ENCODE assay signal across 21 cellular contexts in the genomic region with DNA sequence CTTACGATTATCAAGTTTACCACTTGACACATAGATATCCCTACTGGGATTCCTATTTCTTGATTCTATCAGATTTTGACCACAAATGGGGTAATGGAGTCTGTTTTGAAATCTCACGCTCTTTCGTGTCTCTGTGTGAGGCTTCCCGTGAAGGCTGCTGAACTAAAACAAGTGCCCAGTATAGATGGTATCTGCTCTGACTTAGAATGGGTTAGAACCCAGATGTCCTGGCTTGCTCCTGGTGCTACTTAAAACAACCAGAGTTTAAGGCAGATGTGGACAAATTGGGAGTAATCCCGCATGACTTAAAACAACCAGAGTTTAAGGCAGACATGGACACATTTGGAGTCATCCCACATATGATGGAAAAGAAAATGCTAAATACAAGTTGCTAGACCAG.
DNase-seq lines count a peak whose midpoint lies in the region; ATAC-seq and TF ChIP-seq lines count a peak whose summit lies in the region.
"Had no signal": no experiment of that assay in that cellular context is flagged by ENCODE, and none has a peak within 500 bp of the region (broad histone marks: within the 10 kb centered on the region; RNA-seq: fewer than 3 reads in every experiment).

No MANE protein-coding gene starts in this region.

- no peaks in the 10 kb centered on the region for H4K20me1 ChIP-seq in SK-N-SH (ENCODE audit: insufficient read depth)
- peaks cover 9% of the 10 kb centered on the region for H4K20me1 ChIP-seq in neural progenitor cell (ENCODE audit: low read depth)
- H4K20me1 ChIP-seq: BLaER1 had no signal

- H3K4me3 Mint-ChIP-seq in endodermal cell (no peak overlapping the region), neural progenitor cell (no peak overlapping the region)
- H3K4me3 Mint-ChIP-seq in stimulated activated naive CD8-positive, alpha-beta T cell treated with anti-CD3 and anti-CD28 coated beads, Interleukin-15, amount 100 ng/mL, for 72 hours: no peak overlapping the region
- no peak overlapping the region for H3K4me3 Mint-ChIP-seq in activated CD4-positive, alpha-beta T cell treated with anti-CD3 and anti-CD28 coated beads, Interleukin-2, amount 10 ng/mL, durations not matched to agents 7 days and 5 days
- H3K4me3 Mint-ChIP-seq: B cell; CD4-positive, CD25-positive, alpha-beta regulatory T cell; CD8-positive, alpha-beta memory T cell; GM23338; H9 had no signal

- H3K79me2 ChIP-seq in SK-N-SH (ENCODE audit: insufficient read depth): no peaks in the 10 kb centered on the region
- H3K79me2 ChIP-seq in neural progenitor cell (ENCODE audit: low read depth): no peaks in the 10 kb centered on the region

- no peak for DNase-seq in SK-N-SH
- DNase-seq in endodermal cell: no peak
- no peak for DNase-seq in neural progenitor cell (ENCODE audit: low spot score)
- DNase-seq in HuH-7.5 (ENCODE audit: low spot score): no peak
- no peak for DNase-seq in stimulated activated naive CD8-positive, alpha-beta T cell treated with anti-CD3 and anti-CD28 coated beads, Interleukin-15, amount 100 ng/mL, for 72 hours
- DNase-seq in activated CD4-positive, alpha-beta T cell treated with anti-CD3 and anti-CD28 coated beads, Interleukin-2, amount 10 ng/mL, durations not matched to agents 7 days and 5 days: no peak
- DNase-seq: CD4-positive, CD25-positive, alpha-beta regulatory T cell; CD8-positive, alpha-beta memory T cell; DMS 273 treated with DMSO at 0.1 percent for 48 hours; DMS79; EL; GDM1; H9 had no signal

- H3K4me1 ChIP-seq in SK-N-SH (ENCODE audit: control insufficient read depth in 1 of 2, insufficient read depth in 2 of 2, low read depth in 1 of 2, low read length in 1 of 2) (peaks cover 0 to 22% of the 10 kb centered on the region in 2 experiments; a peak in 2 of 4 replicates), endodermal cell (ENCODE audit: control insufficient read depth, insufficient read depth, low read length) (no peaks in the 10 kb centered on the region), neural progenitor cell (peaks cover 68% of the 10 kb centered on the region)
- H3K4me1 ChIP-seq: BLaER1 had no signal

- H3F3A ChIP-seq in SK-N-SH (replicated peaks; ENCODE audit: insufficient read depth) (no peaks in the 10 kb centered on the region), neural progenitor cell (ENCODE audit: low read depth) (peaks cover 39% of the 10 kb centered on the region)

- TF ChIP-seq RAD21 in SK-N-SH (IDR thresholded peaks at IDR 0.05; ENCODE audit: low read length): no peak

- no peak overlapping the region for H3K9ac ChIP-seq in SK-N-SH
- no peak overlapping the region for H3K9ac ChIP-seq in endodermal cell (ENCODE audit: extremely low read depth, low read length, poor library complexity, severe bottlenecking)
- H3K9ac ChIP-seq in neural progenitor cell: no peak overlapping the region
- H3K9ac ChIP-seq: BLaER1 had no signal

- H3K9me3 Mint-ChIP-seq in endodermal cell: no peaks in the 10 kb centered on the region
- H3K9me3 Mint-ChIP-seq in neural progenitor cell: no peaks in the 10 kb centered on the region
- H3K9me3 Mint-ChIP-seq in stimulated activated naive CD8-positive, alpha-beta T cell treated with anti-CD3 and anti-CD28 coated beads, Interleukin-15, amount 100 ng/mL, for 72 hours: no peaks in the 10 kb centered on the region
- no peaks in the 10 kb centered on the region for H3K9me3 Mint-ChIP-seq in activated CD4-positive, alpha-beta T cell treated with anti-CD3 and anti-CD28 coated beads, Interleukin-2, amount 10 ng/mL, durations not matched to agents 7 days and 5 days
- H3K9me3 Mint-ChIP-seq: CD8-positive, alpha-beta memory T cell; GM23338; H9 had no signal

- no peak for ATAC-seq in SK-N-SH treated with all-trans-retinoic acid at 6 μM for 48 hours
- ATAC-seq in stimulated activated naive CD8-positive, alpha-beta T cell treated with anti-CD3 and anti-CD28 coated beads, Interleukin-15, amount 100 ng/mL, for 72 hours: no peak
- ATAC-seq: GM12878, GM23338, HCT116 had no signal

- H3K27ac Mint-ChIP-seq in endodermal cell (no peak overlapping the region), neural progenitor cell (no peak overlapping the region)
- no peak overlapping the region for H3K27ac Mint-ChIP-seq in stimulated activated naive CD8-positive, alpha-beta T cell treated with anti-CD3 and anti-CD28 coated beads, Interleukin-15, amount 100 ng/mL, for 72 hours
- H3K27ac Mint-ChIP-seq in activated CD4-positive, alpha-beta T cell treated with anti-CD3 and anti-CD28 coated beads, Interleukin-2, amount 10 ng/mL, durations not matched to agents 7 days and 5 days: no peak overlapping the region
- H3K27ac Mint-ChIP-seq: B cell; CD4-positive, CD25-positive, alpha-beta regulatory T cell; CD8-positive, alpha-beta memory T cell; GM23338; H9 had no signal

- H3K36me3 ChIP-seq in SK-N-SH (replicated peaks in 1 of 2; ENCODE audit: control insufficient read depth in 1 of 2, insufficient read depth in 2 of 2, low read length in 1 of 2): no peaks in the 10 kb centered on the region
- no peaks in the 10 kb centered on the region for H3K36me3 ChIP-seq in endodermal cell (ENCODE audit: control insufficient read depth, insufficient read depth, low read length)
- no peaks in the 10 kb centered on the region for H3K36me3 ChIP-seq in neural progenitor cell
- H3K36me3 ChIP-seq: BLaER1 had no signal

- H3K9me3 ChIP-seq in SK-N-SH: no peaks in the 10 kb centered on the region
- H3K9me3 ChIP-seq in endodermal cell (ENCODE audit: control insufficient read depth, low read length): no peaks in the 10 kb centered on the region
- no peaks in the 10 kb centered on the region for H3K9me3 ChIP-seq in neural progenitor cell (ENCODE audit: low read depth)
- H3K9me3 ChIP-seq: BLaER1 had no signal

- H3K9me2 ChIP-seq in SK-N-SH: no peaks in the 10 kb centered on the region

- H3K36me3 Mint-ChIP-seq in endodermal cell (ENCODE audit: low read depth): no peaks in the 10 kb centered on the region
- H3K36me3 Mint-ChIP-seq in neural progenitor cell: no peaks in the 10 kb centered on the region
- no peaks in the 10 kb centered on the region for H3K36me3 Mint-ChIP-seq in activated CD4-positive, alpha-beta T cell treated with anti-CD3 and anti-CD28 coated beads, Interleukin-2, amount 10 ng/mL, durations not matched to agents 7 days and 5 days (ENCODE audit: low read depth)
- H3K36me3 Mint-ChIP-seq: CD4-positive, CD25-positive, alpha-beta regulatory T cell; CD8-positive, alpha-beta memory T cell had no signal

- TF ChIP-seq CTCF in SK-N-SH (IDR thresholded peaks at IDR 0.05): no peak
- TF ChIP-seq CTCF in endodermal cell (conservative IDR thresholded peaks at IDR 0.05): no peak
- no peak for TF ChIP-seq CTCF in neural progenitor cell (IDR thresholded peaks at IDR 0.05)

- TF ChIP-seq EP300 in SK-N-SH (IDR thresholded peaks at IDR 0.05; ENCODE audit: borderline replicate concordance in 1 of 2, low read depth in 1 of 2, low read length in 1 of 2): no peak

- H3K4me1 Mint-ChIP-seq in endodermal cell (peaks cover 23% of the 10 kb centered on the region), neural progenitor cell (peaks cover 58% of the 10 kb centered on the region)
- H3K4me1 Mint-ChIP-seq in stimulated activated naive CD8-positive, alpha-beta T cell treated with anti-CD3 and anti-CD28 coated beads, Interleukin-15, amount 100 ng/mL, for 72 hours: no peaks in the 10 kb centered on the region
- no peaks in the 10 kb centered on the region for H3K4me1 Mint-ChIP-seq in activated CD4-positive, alpha-beta T cell treated with anti-CD3 and anti-CD28 coated beads, Interleukin-2, amount 10 ng/mL, durations not matched to agents 7 days and 5 days
- H3K4me1 Mint-ChIP-seq: B cell; CD4-positive, CD25-positive, alpha-beta regulatory T cell; CD8-positive, alpha-beta memory T cell had no signal

- H3K4me3 ChIP-seq in SK-N-SH (ENCODE audit: low read depth in 2 of 2, low read length in 1 of 2) (no peak overlapping the region), endodermal cell (ENCODE audit: low read length) (no peak overlapping the region), neural progenitor cell (no peak overlapping the region)
- H3K4me3 ChIP-seq: BLaER1, GM12878, GM23338 had no signal

- H3K27me3 ChIP-seq in SK-N-SH (ENCODE audit: insufficient read depth) (no peaks in the 10 kb centered on the region; the same call in 1 of the 2 replicates), endodermal cell (ENCODE audit: control insufficient read depth, insufficient read depth, low read length, poor library complexity, severe bottlenecking) (peaks cover 95% of the 10 kb centered on the region), neural progenitor cell (peaks cover 13% of the 10 kb centered on the region)
- H3K27me3 ChIP-seq: BLaER1 had no signal

- H3K27me3 Mint-ChIP-seq in endodermal cell (ENCODE audit: insufficient read depth): peaks cover 74% of the 10 kb centered on the region
- peaks cover 12% of the 10 kb centered on the region for H3K27me3 Mint-ChIP-seq in neural progenitor cell (ENCODE audit: insufficient read depth, low read depth)
- peaks cover 66% of the 10 kb centered on the region for H3K27me3 Mint-ChIP-seq in stimulated activated naive CD8-positive, alpha-beta T cell treated with anti-CD3 and anti-CD28 coated beads, Interleukin-15, amount 100 ng/mL, for 72 hours
- H3K27me3 Mint-ChIP-seq in activated CD4-positive, alpha-beta T cell treated with anti-CD3 and anti-CD28 coated beads, Interleukin-2, amount 10 ng/mL, durations not matched to agents 7 days and 5 days: peaks cover 39% of the 10 kb centered on the region
- H3K27me3 Mint-ChIP-seq: CD4-positive, CD25-positive, alpha-beta regulatory T cell had no signal

- H3K4me2 ChIP-seq in SK-N-SH (no peak overlapping the region), neural progenitor cell (peak overlapping the region; percentile 55)
- H3K4me2 ChIP-seq: BLaER1, GM23338 had no signal

- CTCF ChIA-PET in SK-N-SH (lab: Yijun Ruan, JAX): interaction anchor here (0.8 to 2.3 kb wide), 6 partner anchors 9 to 760 kb away, joined by 3 to 9 read pairs (median 4); no protein-coding TSS in a partner anchor
- CTCF ChIA-PET in activated CD4-positive, alpha-beta T cell treated with anti-CD3 and anti-CD28 coated beads, Interleukin-2, amount 10 ng/mL, durations not matched to agents 7 days and 5 days (lab: Charles Lee): interaction anchor here (0.6 kb wide), 1 partner anchor 1094 kb away, joined by 3 read pairs; no protein-coding TSS in a partner anchor

- H3K27ac ChIP-seq in SK-N-SH (ENCODE audit: low read depth in 2 of 2, low read length in 1 of 2): no peak overlapping the region
- peak overlapping the region; percentile 46 for H3K27ac ChIP-seq in endodermal cell (ENCODE audit: low read depth, low read length)
- no peak overlapping the region for H3K27ac ChIP-seq in neural progenitor cell
- H3K27ac ChIP-seq: 22Rv1, BLaER1, C4-2B had no signal

- POLR2A ChIA-PET in SK-N-SH (lab: Yijun Ruan, JAX): interaction anchor here (0.6 to 0.7 kb wide), 2 partner anchors 18 to 59 kb away, joined by 3 to 4 read pairs; no protein-coding TSS in a partner anchor
- POLR2A ChIA-PET in activated CD4-positive, alpha-beta T cell treated with anti-CD3 and anti-CD28 coated beads, Interleukin-2, amount 10 ng/mL, durations not matched to agents 7 days and 5 days (lab: Charles Lee): no interaction called here

- H2AFZ ChIP-seq in SK-N-SH (ENCODE audit: low read depth) (no peak overlapping the region), neural progenitor cell (replicated peaks) (no peak overlapping the region)
- H2AFZ ChIP-seq: GM23338 had no signal

- WGBS in SK-N-SH (ENCODE audit: low lambda C conversion rate): 17% methylated on average over 5 of the region's 5 CpGs
- WGBS in endodermal cell (ENCODE audit: insufficient coverage in 1 of 2, insufficient read length in 1 of 2), 2 experiments: 89 to 92% methylated on average over 2 to 5 of the region's 5 CpGs
